ENCODE assay signal across 1 cellular context in the genomic region with DNA sequence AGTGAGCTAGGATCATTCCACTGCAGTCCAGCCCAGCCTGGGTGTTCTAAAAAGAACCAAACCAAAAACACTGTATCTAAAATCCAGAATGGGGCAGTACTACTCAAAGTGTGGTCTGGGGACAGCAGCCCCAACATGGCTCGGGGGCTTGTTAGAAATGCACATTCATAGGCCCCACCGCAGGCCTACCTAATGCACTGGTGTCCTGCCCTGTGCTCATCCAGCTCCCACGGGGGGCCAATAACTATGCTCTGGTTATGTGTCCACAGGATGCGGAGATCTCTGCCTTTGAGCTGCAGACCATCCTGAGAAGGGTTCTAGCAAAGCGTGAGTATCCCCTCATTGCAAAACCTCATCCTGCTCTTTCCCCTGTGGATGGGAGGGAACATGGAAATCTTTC.
TF ChIP-seq lines count a peak whose summit lies in the region.

No MANE protein-coding gene starts in this region.

TF ChIP-seq in IMR-90, 13 proteins besides CTCF, POLR2A, EP300 and RAD21:
- no peak for TF ChIP-seq BHLHE40 (IDR thresholded peaks at IDR 0.05; ENCODE audit: low read depth, low read length)
- no peak for TF ChIP-seq RFX5 (IDR thresholded peaks at IDR 0.05; ENCODE audit: low read depth, low read length)
- TF ChIP-seq CHD1 (IDR thresholded peaks at IDR 0.05; ENCODE audit: low read depth, low read length), result no peak
- TF ChIP-seq CEBPB (IDR thresholded peaks at IDR 0.05; ENCODE audit: low read depth, low read length), result no peak
- TF ChIP-seq MAFK (IDR thresholded peaks at IDR 0.05; ENCODE audit: low read depth, low read length), result no peak
- TF ChIP-seq, protein P1, sequence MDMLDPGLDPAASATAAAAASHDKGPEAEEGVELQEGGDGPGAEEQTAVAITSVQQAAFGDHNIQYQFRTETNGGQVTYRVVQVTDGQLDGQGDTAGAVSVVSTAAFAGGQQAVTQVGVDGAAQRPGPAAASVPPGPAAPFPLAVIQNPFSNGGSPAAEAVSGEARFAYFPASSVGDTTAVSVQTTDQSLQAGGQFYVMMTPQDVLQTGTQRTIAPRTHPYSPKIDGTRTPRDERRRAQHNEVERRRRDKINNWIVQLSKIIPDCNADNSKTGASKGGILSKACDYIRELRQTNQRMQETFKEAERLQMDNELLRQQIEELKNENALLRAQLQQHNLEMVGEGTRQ (IDR thresholded peaks at IDR 0.05; ENCODE audit: low read depth, low read length), result no peak
- no peak for TF ChIP-seq RCOR1 (IDR thresholded peaks at IDR 0.05; ENCODE audit: insufficient replicate concordance, low read length)
- no peak for TF ChIP-seq SMC3 (IDR thresholded peaks at IDR 0.05; ENCODE audit: low read depth, low read length)
- TF ChIP-seq MAZ (IDR thresholded peaks at IDR 0.05; ENCODE audit: borderline replicate concordance, low read depth, low read length), result no peak
- TF ChIP-seq, protein P2, sequence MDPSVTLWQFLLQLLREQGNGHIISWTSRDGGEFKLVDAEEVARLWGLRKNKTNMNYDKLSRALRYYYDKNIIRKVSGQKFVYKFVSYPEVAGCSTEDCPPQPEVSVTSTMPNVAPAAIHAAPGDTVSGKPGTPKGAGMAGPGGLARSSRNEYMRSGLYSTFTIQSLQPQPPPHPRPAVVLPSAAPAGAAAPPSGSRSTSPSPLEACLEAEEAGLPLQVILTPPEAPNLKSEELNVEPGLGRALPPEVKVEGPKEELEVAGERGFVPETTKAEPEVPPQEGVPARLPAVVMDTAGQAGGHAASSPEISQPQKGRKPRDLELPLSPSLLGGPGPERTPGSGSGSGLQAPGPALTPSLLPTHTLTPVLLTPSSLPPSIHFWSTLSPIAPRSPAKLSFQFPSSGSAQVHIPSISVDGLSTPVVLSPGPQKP (IDR thresholded peaks at IDR 0.05; ENCODE audit: borderline replicate concordance, low read depth, low read length), result no peak
- no peak for TF ChIP-seq NFE2L2 (IDR thresholded peaks at IDR 0.05; ENCODE audit: low read depth, low read length)
- no peak for TF ChIP-seq FOS (IDR thresholded peaks at IDR 0.05; ENCODE audit: low read depth, low read length)
- TF ChIP-seq MXI1 (IDR thresholded peaks at IDR 0.05; ENCODE audit: borderline replicate concordance, low read depth, low read length), result no peak
